1 cellular context compared by ENCODE assay signal in genomic region chr6:154675602-154676088, GRCh38.
TF ChIP-seq lines count a peak whose summit lies in the region.

No MANE protein-coding gene starts in this region.

TF ChIP-seq in H1, 55 proteins besides CTCF, POLR2A, EP300 and RAD21:
- no peak for TF ChIP-seq SP1 (IDR thresholded peaks at IDR 0.05; ENCODE audit: low read depth, low read length)
- TF ChIP-seq SIN3A (conservative IDR thresholded peaks at IDR 0.05 in 1 of 2, IDR thresholded peaks at IDR 0.05 in 1 of 2; ENCODE audit: low read depth in 1 of 2, low read length in 2 of 2), result peak in 1 of 2 experiments; percentile 53; a peak in 1 of 4 replicates
- no peak for TF ChIP-seq BRCA1 (IDR thresholded peaks at IDR 0.05; ENCODE audit: low read depth, low read length)
- TF ChIP-seq RXRA (IDR thresholded peaks at IDR 0.05; ENCODE audit: insufficient read depth, low read depth, low read length), result no peak
- TF ChIP-seq ZNF274 (IDR thresholded peaks at IDR 0.05; ENCODE audit: borderline replicate concordance, extremely low read depth, low read length), result no peak
- TF ChIP-seq, protein P1, sequence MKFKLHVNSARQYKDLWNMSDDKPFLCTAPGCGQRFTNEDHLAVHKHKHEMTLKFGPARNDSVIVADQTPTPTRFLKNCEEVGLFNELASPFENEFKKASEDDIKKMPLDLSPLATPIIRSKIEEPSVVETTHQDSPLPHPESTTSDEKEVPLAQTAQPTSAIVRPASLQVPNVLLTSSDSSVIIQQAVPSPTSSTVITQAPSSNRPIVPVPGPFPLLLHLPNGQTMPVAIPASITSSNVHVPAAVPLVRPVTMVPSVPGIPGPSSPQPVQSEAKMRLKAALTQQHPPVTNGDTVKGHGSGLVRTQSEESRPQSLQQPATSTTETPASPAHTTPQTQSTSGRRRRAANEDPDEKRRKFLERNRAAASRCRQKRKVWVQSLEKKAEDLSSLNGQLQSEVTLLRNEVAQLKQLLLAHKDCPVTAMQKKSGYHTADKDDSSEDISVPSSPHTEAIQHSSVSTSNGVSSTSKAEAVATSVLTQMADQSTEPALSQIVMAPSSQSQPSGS (IDR thresholded peaks at IDR 0.05; ENCODE audit: low read length), result no peak; the same call in 1 of the 2 replicates
- TF ChIP-seq TEAD4 (IDR thresholded peaks at IDR 0.05; ENCODE audit: low read depth, low read length), result peak; percentile 64
- no peak for TF ChIP-seq TBP (IDR thresholded peaks at IDR 0.05; ENCODE audit: low read depth, low read length)
- no peak for TF ChIP-seq NRF1 (IDR thresholded peaks at IDR 0.05; ENCODE audit: low read depth, low read length)
- TF ChIP-seq CREB1 (IDR thresholded peaks at IDR 0.05), result peak; percentile 54; the same call in 1 of the 2 replicates
- TF ChIP-seq YY1 (IDR thresholded peaks at IDR 0.05; ENCODE audit: low read depth, low read length), result peak; percentile 69; the same call in 1 of the 2 replicates
- peak; percentile 59 for TF ChIP-seq JUND (IDR thresholded peaks at IDR 0.05; ENCODE audit: low read length)
- TF ChIP-seq SP2 (IDR thresholded peaks at IDR 0.05; ENCODE audit: low read length), result no peak
- no peak for TF ChIP-seq SIX5 (IDR thresholded peaks at IDR 0.05; ENCODE audit: low read depth, low read length)
- TF ChIP-seq CEBPB (IDR thresholded peaks at IDR 0.05; ENCODE audit: low read depth, low read length), result peak; percentile 61
- no peak for TF ChIP-seq JUN (IDR thresholded peaks at IDR 0.05; ENCODE audit: low read depth, low read length)
